Comparison of ENCODE assay signal across 29 cellular contexts in genomic region chr16:10495031-10495345, GRCh38.
"Had no signal": no experiment of that assay in that cellular context is flagged by ENCODE, and none has a peak within 500 bp of the region (broad histone marks: within the 10 kb centered on the region; RNA-seq: fewer than 3 reads in every experiment).

No MANE protein-coding gene starts in this region.

- H3K27me3 Mint-ChIP-seq: dendritic cell treated with granulocyte-macrophage colony-stimulating factor and Interleukin-4, amounts not matched to agents 40 ng/mL and 50 ng/mL, for 4 days; naive B cell; natural killer cell treated with Interleukin-12 subunit alpha and Interleukin-12 subunit beta and Interleukin-15 and Interleukin-18, amount 100 ng/mL, for 72 hours; progenitor cell of endocrine pancreas; type B pancreatic cell had no signal

- H3K4me2 ChIP-seq: neural progenitor cell, smooth muscle cell had no signal

- H3K9me3 ChIP-seq: testis had no signal

- H3K36me3 ChIP-seq: gastroesophageal sphincter, neural progenitor cell had no signal

- H3K36me3 Mint-ChIP-seq: natural killer cell treated with Interleukin-12 subunit alpha and Interleukin-12 subunit beta and Interleukin-15 and Interleukin-18, amount 100 ng/mL, for 72 hours; neural progenitor cell; type B pancreatic cell had no signal

- H3K4me3 ChIP-seq: esophagus muscularis mucosa, gastroesophageal sphincter, heart left ventricle, left lung, mucosa of descending colon, neural progenitor cell, smooth muscle cell, testis, tibial artery had no signal

- H3K4me3 Mint-ChIP-seq: dendritic cell treated with granulocyte-macrophage colony-stimulating factor and Interleukin-4, amounts not matched to agents 40 ng/mL and 50 ng/mL, for 4 days; endodermal cell; mesothelial cell of epicardium; natural killer cell treated with Interleukin-12 subunit alpha and Interleukin-12 subunit beta and Interleukin-15 and Interleukin-18, amount 100 ng/mL, for 72 hours; neural progenitor cell; type B pancreatic cell had no signal

- H3K27ac Mint-ChIP-seq: dendritic cell treated with granulocyte-macrophage colony-stimulating factor and Interleukin-4, amounts not matched to agents 40 ng/mL and 50 ng/mL, for 4 days; endodermal cell; mesothelial cell of epicardium; neural progenitor cell; progenitor cell of endocrine pancreas; type B pancreatic cell had no signal

- H2AFZ ChIP-seq: neural progenitor cell, parathyroid adenoma had no signal

- H3K4me1 ChIP-seq: esophagus muscularis mucosa, foreskin keratinocyte, gastroesophageal sphincter, left lung, parathyroid adenoma, testis had no signal

- H3K27me3 ChIP-seq: esophagus muscularis mucosa, foreskin keratinocyte, gastroesophageal sphincter, heart left ventricle, left lung, neural progenitor cell, testis, tibial artery had no signal

- H3K4me1 Mint-ChIP-seq: neural progenitor cell had no signal

- ATAC-seq: gastroesophageal sphincter; heart left ventricle; left cardiac atrium; left lung; mucosa of descending colon; natural killer cell treated with Interleukin-12 subunit alpha and Interleukin-12 subunit beta and Interleukin-15 and Interleukin-18, amount 100 ng/mL, for 72 hours; sciatic nerve; stimulated activated naive CD8-positive, alpha-beta T cell treated with anti-CD3 and anti-CD28 coated beads, Interleukin-15, Interleukin-2, amounts not matched to agents 100 U/mL and 50 U/mL, for 24 hours had no signal

- DNase-seq: effector CD8-positive, alpha-beta T cell; foreskin keratinocyte; heart left ventricle; hippocampal formation; left cardiac atrium; left lung; mesenchymal stem cell; mucosa of descending colon; naive B cell; stimulated activated CD4-positive, alpha-beta T cell treated with anti-CD3 and anti-CD28 coated beads, Interleukin-12 subunit alpha, Interleukin-12 subunit beta, amount 100 ng/mL, for 4 hours; stimulated activated CD4-positive, alpha-beta T cell treated with anti-CD3 and anti-CD28 coated beads, Interleukin-1b, Interleukin-23, amount 100 ng/mL, for 48 hours; stimulated activated CD4-positive, alpha-beta T cell treated with anti-CD3 and anti-CD28 coated beads, Interleukin-4, amount 100 ng/mL, for 1 hour; stimulated activated CD8-positive, alpha-beta memory T cell treated with anti-CD3 and anti-CD28 coated beads, Interleukin-4, amount 100 ng/mL, for 48 hours; stimulated activated naive CD8-positive, alpha-beta T cell treated with anti-CD3 and anti-CD28 coated beads, Interleukin-15, Interleukin-2, amounts not matched to agents 100 U/mL and 50 U/mL, for 24 hours; substantia nigra; testis; tibial artery had no signal

- H3K27ac ChIP-seq: esophagus muscularis mucosa, foreskin keratinocyte, gastroesophageal sphincter, heart left ventricle, left lung, neural progenitor cell, parathyroid adenoma, testis, tibial artery had no signal

- H3K9ac ChIP-seq: neural progenitor cell, parathyroid adenoma had no signal

- H3K79me2 ChIP-seq: parathyroid adenoma had no signal
